17 cellular contexts compared by ENCODE assay signal in genomic region chr1:182718311-182718710, GRCh38. TPM values are rescaled to one million over a fixed set of nuclear protein-coding genes. Genes with fewer than 3 reads are reported as not detected.
DNase-seq lines count a peak whose midpoint lies in the region; ATAC-seq, FAIRE-seq and TF ChIP-seq lines count a peak whose summit lies in the region.
"Had no signal": no experiment of that assay in that cellular context is flagged by ENCODE, and none has a peak within 500 bp of the region (broad histone marks: within the 10 kb centered on the region; RNA-seq: fewer than 3 reads in every experiment).

No MANE protein-coding gene starts in this region.

- H3K9ac ChIP-seq in OCI-LY3 (ENCODE audit: low read length): no peak overlapping the region

- ATAC-seq in activated CD4-positive, CD25-positive, alpha-beta regulatory T cell treated with anti-CD3 and anti-CD28 coated beads, Interleukin-2, amount 50 U/mL, for 24 hours: peak; percentile 17 to 30
- no peak for ATAC-seq in GM18873 (IDR thresholded peaks at IDR 0.05; ENCODE audit: low FRiP score, unreplicated experiment)

- no peaks in the 10 kb centered on the region for H3K36me3 ChIP-seq in OCI-LY3 (replicated peaks; ENCODE audit: low read depth, low read length)

- FAIRE-seq in GM12891 (lab: Jason Lieb, UNC): peak; percentile 69
- no peak for FAIRE-seq in HTR-8/SVneo (lab: Jason Lieb, UNC)
- FAIRE-seq: keratinocyte had no signal

- H3K4me2 ChIP-seq in OCI-LY3 (ENCODE audit: low read length): peak overlapping the region; percentile 22; the same call in 1 of the 2 replicates

- peaks cover 19% of the 10 kb centered on the region for H3K4me1 ChIP-seq in OCI-LY3 (ENCODE audit: low read length)

- no peak for DNase-seq in activated CD4-positive, CD25-positive, alpha-beta regulatory T cell treated with anti-CD3 and anti-CD28 coated beads, Interleukin-2, amount 50 U/mL, for 72 hours
- DNase-seq in GM12891 (ENCODE audit: insufficient read length, low spot score) (no peak), myocyte (ENCODE audit: low read depth) (peak; percentile 25), COLO668 (lab: John Stamatoyannopoulos, UW; ENCODE audit: unreplicated experiment) (no peak), HTR-8/SVneo (ENCODE audit: insufficient read length, low spot score) (no peak)
- DNase-seq: activated CD4-positive, alpha-beta T cell treated with anti-CD3 and anti-CD28 coated beads, Interleukin-2, amount 10 ng/mL, durations not matched to agents 7 days and 5 days; anterior cingulate cortex; Calu3; NCI-H1417; NCI-H524 treated with DMSO at 0.1 percent for 48 hours had no signal

- TF ChIP-seq CTCF in OCI-LY3 (IDR thresholded peaks at IDR 0.05; ENCODE audit: low read depth, low read length): peak; percentile 20; the same call in 1 of the 2 replicates

- H4K20me1 ChIP-seq in OCI-LY3 (ENCODE audit: insufficient read depth, low read length): no peaks in the 10 kb centered on the region

- H2AFZ ChIP-seq in OCI-LY3 (ENCODE audit: low read depth, low read length): peak overlapping the region; percentile 47; the same call in 1 of the 2 replicates

- H3K79me2 ChIP-seq in OCI-LY3 (ENCODE audit: low read length): no peaks in the 10 kb centered on the region

- H3K27me3 ChIP-seq in OCI-LY3 (ENCODE audit: low read depth, low read length): no peaks in the 10 kb centered on the region

- TF ChIP-seq POLR2A in GM12891 (IDR thresholded peaks at IDR 0.05; ENCODE audit: low read depth, low read length): no peak

- H3K4me3 ChIP-seq in OCI-LY3 (ENCODE audit: low read length): no peak overlapping the region

- no peak overlapping the region for H3K27ac ChIP-seq in OCI-LY3 (ENCODE audit: low read length)

- H3K9me3 ChIP-seq in OCI-LY3 (ENCODE audit: insufficient read depth, low read length): no peaks in the 10 kb centered on the region

TF ChIP-seq in GM12891, 5 proteins besides CTCF, POLR2A, EP300 and RAD21:
- TF ChIP-seq SPI1 (IDR thresholded peaks at IDR 0.05; ENCODE audit: low read depth, low read length) (no peak), PAX5 (IDR thresholded peaks at IDR 0.05; ENCODE audit: insufficient read depth, low read length, severe bottlenecking) (no peak), POLR2AphosphoS5 (IDR thresholded peaks at IDR 0.05; ENCODE audit: low read depth, low read length) (no peak), POU2F2 (IDR thresholded peaks at IDR 0.05; ENCODE audit: low read depth, low read length) (no peak), TAF1 (IDR thresholded peaks at IDR 0.05; ENCODE audit: low read depth, low read length) (no peak)

RNA-seq across cellular contexts. Expression of gene RGS8, which starts 33.9 kb away (rescaled TPM):
- polyA plus RNA-seq in GM12891 (2012; ENCODE audit: low read depth, missing spikeins): 0.09 TPM
- not detected in 2 replicates for total RNA-seq in myocyte
- not detected for polyA plus RNA-seq in myocyte (2012)
- total RNA-seq: activated CD4-positive, alpha-beta T cell treated with anti-CD3 and anti-CD28 coated beads, Interleukin-2, amount 10 ng/mL, durations not matched to agents 7 days and 5 days; activated T-helper 2 cell treated with anti-CD3 and anti-CD28 coated beads, Interferon-gamma antibody, Interleukin-2, Interleukin-4, amounts not matched to agents 10 μg/mL and 5 μg/mL and 100 μg/mL, durations not matched to agents 14 hours and 24 hours and 36 hours; Calu3; osteoblast; T-helper 2 cell treated with Interferon-gamma antibody and Interleukin-4, amounts not matched to agents 100 ng/mL and 5 ng/mL, for 36 hours had no signal
- polyA plus RNA-seq: keratinocyte had no signal
